In the genomic region with DNA sequence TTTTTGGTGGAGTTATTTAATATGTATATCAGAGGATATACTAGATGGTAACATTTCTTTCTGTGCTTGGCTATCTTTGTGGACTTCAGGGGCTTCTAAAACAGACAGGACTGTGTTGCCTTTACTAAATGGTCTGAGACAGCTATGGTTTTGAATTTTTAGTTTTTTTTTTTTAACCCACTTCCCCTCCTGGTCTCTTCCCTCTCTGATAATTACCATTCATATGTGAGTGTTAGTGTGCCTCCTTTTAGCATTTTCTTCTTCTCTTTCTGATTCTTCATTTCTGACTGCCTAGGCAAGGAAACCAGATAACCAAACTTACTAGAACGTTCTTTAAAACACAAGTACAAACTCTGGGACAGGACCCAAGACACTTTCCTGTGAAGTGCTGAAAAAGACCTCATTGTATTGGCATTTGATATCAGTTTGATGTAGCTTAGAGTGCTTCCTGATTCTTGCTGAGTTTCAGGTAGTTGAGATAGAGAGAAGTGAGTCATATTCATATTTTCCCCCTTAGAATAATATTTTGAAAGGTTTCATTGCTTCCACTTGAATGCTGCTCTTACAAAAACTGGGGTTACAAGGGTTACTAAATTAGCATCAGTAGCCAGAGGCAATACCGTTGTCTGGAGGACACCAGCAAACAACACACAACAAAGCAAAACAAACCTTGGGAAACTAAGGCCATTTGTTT, we compare ENCODE assay signal across 8 cellular contexts. TPM values are rescaled to one million over a fixed set of nuclear protein-coding genes. Genes with fewer than 3 reads are reported as not detected.
DNase-seq lines count a peak whose midpoint lies in the region; ATAC-seq and TF ChIP-seq lines count a peak whose summit lies in the region.

No MANE protein-coding gene starts in this region.

- no peak for TF ChIP-seq CTCF in PC-3 (conservative IDR thresholded peaks at IDR 0.05; ENCODE audit: low read depth, low read length)

- H3K27me3 ChIP-seq in PC-3 (ENCODE audit: low read length) = no peaks in the 10 kb centered on the region

- ATAC-seq in HG02981 (IDR thresholded peaks at IDR 0.05; ENCODE audit: unreplicated experiment) (peak; percentile 81), PC-3 (no peak)
- ATAC-seq in activated naive CD8-positive, alpha-beta T cell treated with anti-CD3 and anti-CD28 coated beads, Interleukin-2, amount 50 U/mL, for 24 hours = peak; percentile 88

- intact Hi-C loops in PC-3 (cut with micrococcal nuclease) = no loop called here

- H3K4me2 ChIP-seq in PC-3 (ENCODE audit: low read length) = no peak overlapping the region

- no peaks in the 10 kb centered on the region for H3K27me3 Mint-ChIP-seq in activated T-cell treated with anti-CD3 and anti-CD28 coated beads, Interleukin-2, amount 50 U/mL, for 24 hours
- no peaks in the 10 kb centered on the region for H3K27me3 Mint-ChIP-seq in activated naive CD8-positive, alpha-beta T cell treated with anti-CD3 and anti-CD28 coated beads, Interleukin-2, amount 50 U/mL, for 24 hours

- H3K36me3 ChIP-seq in PC-3 (ENCODE audit: low read depth, low read length) = peaks cover 6% of the 10 kb centered on the region; the same call in 1 of the 2 replicates

- no TSS peak for BruUV-seq in PC-3 (replicated peaks; lab: Mats Ljungman, UMichigan)

- no peak overlapping the region for H2AFZ ChIP-seq in PC-3 (ENCODE audit: low read length)

- H4K20me1 ChIP-seq in PC-3 (ENCODE audit: low read length) = no peaks in the 10 kb centered on the region

- H3K9me3 Mint-ChIP-seq in activated T-cell treated with anti-CD3 and anti-CD28 coated beads, Interleukin-2, amount 50 U/mL, for 24 hours = peaks cover 22% of the 10 kb centered on the region
- H3K9me3 Mint-ChIP-seq in activated naive CD8-positive, alpha-beta T cell treated with anti-CD3 and anti-CD28 coated beads, Interleukin-2, amount 50 U/mL, for 24 hours = peaks cover 22% of the 10 kb centered on the region

- no peaks in the 10 kb centered on the region for H3K9me3 ChIP-seq in PC-3 (ENCODE audit: low read length)

- no peaks in the 10 kb centered on the region for H3K79me2 ChIP-seq in PC-3 (ENCODE audit: low read length)

- no peak overlapping the region for H3K4me3 ChIP-seq in PC-3 (ENCODE audit: low read length)

- no peak for DNase-seq in activated T-cell treated with anti-CD3 and anti-CD28 coated beads, Interleukin-2, amount 50 U/mL, for 24 hours
- DNase-seq in activated T-cell treated with anti-CD3 and anti-CD28 coated beads for 4 hours = no peak
- no peak for DNase-seq in activated naive CD8-positive, alpha-beta T cell treated with anti-CD3 and anti-CD28 coated beads, Interleukin-2, amount 50 U/mL, for 24 hours
- peak; percentile 36 for DNase-seq in pulmonary artery endothelial cell (ENCODE audit: low read depth, low spot score)
- no peak for DNase-seq in caudate nucleus (lab: John Stamatoyannopoulos, UW)
- no peak for DNase-seq in central memory CD4-positive, alpha-beta T cell
- DNase-seq in PC-3 = no peak

- no peaks in the 10 kb centered on the region for H3K4me1 ChIP-seq in PC-3 (ENCODE audit: insufficient read depth, low read length)

- peaks cover 23% of the 10 kb centered on the region for H3K4me1 Mint-ChIP-seq in activated T-cell treated with anti-CD3 and anti-CD28 coated beads, Interleukin-2, amount 50 U/mL, for 24 hours (ENCODE audit: low read depth)
- peaks cover 27% of the 10 kb centered on the region for H3K4me1 Mint-ChIP-seq in activated naive CD8-positive, alpha-beta T cell treated with anti-CD3 and anti-CD28 coated beads, Interleukin-2, amount 50 U/mL, for 24 hours

- H3K27ac ChIP-seq in caudate nucleus (ENCODE audit: low read depth, low read length) (no peak overlapping the region), PC-3 (ENCODE audit: low read length) (no peak overlapping the region)

- POLR2A ChIA-PET in PC-3 (lab: Charles Lee; ENCODE audit: unreplicated experiment) = no interaction called here

- H3K27ac Mint-ChIP-seq in activated T-cell treated with anti-CD3 and anti-CD28 coated beads, Interleukin-2, amount 50 U/mL, for 24 hours = peak overlapping the region; percentile 91
- H3K27ac Mint-ChIP-seq in activated naive CD8-positive, alpha-beta T cell treated with anti-CD3 and anti-CD28 coated beads, Interleukin-2, amount 50 U/mL, for 24 hours = peak overlapping the region; percentile 86

- no peak overlapping the region for H3K9ac ChIP-seq in PC-3 (ENCODE audit: low read length)

- no peak overlapping the region for H3K4me3 Mint-ChIP-seq in activated T-cell treated with anti-CD3 and anti-CD28 coated beads, Interleukin-2, amount 50 U/mL, for 24 hours
- H3K4me3 Mint-ChIP-seq in activated naive CD8-positive, alpha-beta T cell treated with anti-CD3 and anti-CD28 coated beads, Interleukin-2, amount 50 U/mL, for 24 hours = no peak overlapping the region

- H3F3A ChIP-seq in PC-3 (ENCODE audit: low read length, unreplicated experiment) = no peaks in the 10 kb centered on the region

- peaks cover 98% of the 10 kb centered on the region for H3K36me3 Mint-ChIP-seq in activated T-cell treated with anti-CD3 and anti-CD28 coated beads, Interleukin-2, amount 50 U/mL, for 24 hours (ENCODE audit: low read depth)
- peaks cover 67% of the 10 kb centered on the region for H3K36me3 Mint-ChIP-seq in activated naive CD8-positive, alpha-beta T cell treated with anti-CD3 and anti-CD28 coated beads, Interleukin-2, amount 50 U/mL, for 24 hours (ENCODE audit: low read depth)

- CTCF ChIA-PET in PC-3 (lab: Charles Lee) = no interaction called here

- H3K9me2 ChIP-seq in PC-3 (replicated peaks; ENCODE audit: low read length) = no peaks in the 10 kb centered on the region

RNA-seq across cellular contexts. Expression of a gene that starts 52.7 kb away (rescaled TPM):
- total RNA-seq in pulmonary artery endothelial cell = 80.6 and 123 TPM in 2 replicates
- total RNA-seq in PC-3 (2014; rRNA removed) = 19.7 and 42.8 TPM in 2 replicates
